In genomic region chr12:104219361-104219892, GRCh38 we compare ENCODE assay signal across 8 cellular contexts. TPM values are rescaled to one million over a fixed set of nuclear protein-coding genes. Genes with fewer than 3 reads are reported as not detected.
DNase-seq lines count a peak whose midpoint lies in the region; ATAC-seq and TF ChIP-seq lines count a peak whose summit lies in the region.

No MANE protein-coding gene starts in this region.

- H3K9me3 Mint-ChIP-seq in activated CD4-positive, alpha-beta T cell treated with anti-CD3 and anti-CD28 coated beads, Interleukin-2, amount 10 ng/mL, durations not matched to agents 24 days and 14 days: peaks cover 3% of the 10 kb centered on the region

- TF ChIP-seq POLR2A in ovary (IDR thresholded peaks at IDR 0.05): peak; percentile 29

- H3K27ac ChIP-seq in RWPE1: peak overlapping the region; percentile 92
- peak overlapping the region in 1 of 2 donors; percentile 72 for H3K27ac ChIP-seq in ovary

- peaks cover 8% of the 10 kb centered on the region for H3K27me3 Mint-ChIP-seq in activated CD4-positive, alpha-beta T cell treated with anti-CD3 and anti-CD28 coated beads, Interleukin-2, amount 10 ng/mL, durations not matched to agents 24 days and 14 days

- H3K4me3 Mint-ChIP-seq in activated CD4-positive, alpha-beta T cell treated with anti-CD3 and anti-CD28 coated beads, Interleukin-2, amount 10 ng/mL, durations not matched to agents 24 days and 14 days: peak overlapping the region; percentile 58

- H3K27me3 ChIP-seq in ovary: no peaks in the 10 kb centered on the region

- no peak for ATAC-seq in GM18867 (IDR thresholded peaks at IDR 0.05; ENCODE audit: unreplicated experiment)

- CTCF ChIA-PET in RWPE1 (lab: Yijun Ruan, JAX): interaction anchor here (0.6 to 0.8 kb wide), 3 partner anchors 14 to 109 kb away, joined by 4 read pairs; partner anchors contain the start of gene EID3

- H3K36me3 Mint-ChIP-seq in activated CD4-positive, alpha-beta T cell treated with anti-CD3 and anti-CD28 coated beads, Interleukin-2, amount 10 ng/mL, durations not matched to agents 24 days and 14 days (ENCODE audit: low read depth): peaks cover 2% of the 10 kb centered on the region

- DNase-seq in activated CD4-positive, alpha-beta T cell treated with anti-CD3 and anti-CD28 coated beads, Interleukin-2, amount 10 ng/mL, durations not matched to agents 24 days and 14 days: no peak
- DNase-seq in activated CD4-positive, alpha-beta T cell treated with anti-CD3 and anti-CD28 coated beads for 1 hour: no peak
- peak; percentile 81 for DNase-seq in RWPE1 (ENCODE audit: low spot score)
- DNase-seq in epidermal melanocyte (ENCODE audit: insufficient read length, low spot score): peak; percentile 40
- DNase-seq in ovary: peak in 1 of 5 donors; percentile 39
- no peak for DNase-seq in NOMO-1 treated with DMSO at 0.1 percent for 48 hours (lab: John Stamatoyannopoulos, UW; ENCODE audit: unreplicated experiment)
- no peak for DNase-seq in effector CD4-positive, alpha-beta T cell

- POLR2A ChIA-PET in RWPE1 (lab: Yijun Ruan, JAX; ENCODE audit: low non-redundant PET): interaction anchor here (1.8 kb wide), 1 partner anchor 68 kb away, joined by 11 read pairs; no protein-coding TSS in a partner anchor

- TF ChIP-seq CTCF in RWPE1 (conservative IDR thresholded peaks at IDR 0.05; ENCODE audit: low read depth) (no peak), ovary (IDR thresholded peaks at IDR 0.05) (no peak)

- peaks cover 7% of the 10 kb centered on the region for H3K4me1 ChIP-seq in ovary (ENCODE audit: insufficient read depth)

- TF ChIP-seq EP300 in ovary (IDR thresholded peaks at IDR 0.05): peak; percentile 67

- H3K9me3 ChIP-seq in ovary: no peaks in the 10 kb centered on the region

- 1 to 12% (median 2%) methylated on average over 4 of the region's 4 CpGs for WGBS in ovary, 3 donors

- no peaks in the 10 kb centered on the region for H3K36me3 ChIP-seq in ovary

- H3K27ac Mint-ChIP-seq in activated CD4-positive, alpha-beta T cell treated with anti-CD3 and anti-CD28 coated beads, Interleukin-2, amount 10 ng/mL, durations not matched to agents 24 days and 14 days: peak overlapping the region; percentile 66

- H3K4me1 Mint-ChIP-seq in activated CD4-positive, alpha-beta T cell treated with anti-CD3 and anti-CD28 coated beads, Interleukin-2, amount 10 ng/mL, durations not matched to agents 24 days and 14 days: peaks cover 38% of the 10 kb centered on the region

- no peak overlapping the region for H3K4me3 ChIP-seq in ovary

- intact Hi-C loops in activated CD4-positive, alpha-beta T cell treated with anti-CD3 and anti-CD28 coated beads, Interleukin-2, amount 10 ng/mL, durations not matched to agents 24 days and 14 days (cut with micrococcal nuclease): loop anchor here (5.0 kb wide), 1 partner anchor 82 kb away; the partner anchor contains the start of gene NFYB
- intact Hi-C loops in ovary (cut with DNase I): loop anchor here in 3 of 4 donors (5.0 kb wide), 2 partner anchors 68 to 83 kb away; partner anchors contain the start of gene EID3 (in 1 of the 3)

RNA-seq across cellular contexts. Expression of gene TXNRD1, which starts 3.8 kb away (rescaled TPM):
- total RNA-seq in activated CD4-positive, alpha-beta T cell treated with anti-CD3 and anti-CD28 coated beads, Interleukin-2, amount 10 ng/mL, durations not matched to agents 24 days and 14 days: 99.6 and 99.7 TPM in 2 replicates
- 100 to 1,000 TPM in 2 of 7 donors, 10 to 100 TPM in 5; 70.5 to 157 (median 77.4) TPM for total RNA-seq in ovary
- polyA plus RNA-seq in ovary: 10 to 100 TPM; 45.0 to 86.9 TPM

Comparison
In these comparisons a context has a peak if more than half of its experiments do, and no peak if none do; other contexts are left out.
1. DNase-seq: peak in RWPE1 (single experiment) and epidermal melanocyte (single experiment); none in activated CD4-positive, alpha-beta T cell treated with anti-CD3 and anti-CD28 coated beads, Interleukin-2, amount 10 ng/mL, durations not matched to agents 24 days and 14 days (single experiment), activated CD4-positive, alpha-beta T cell treated with anti-CD3 and anti-CD28 coated beads for 1 hour (single experiment), NOMO-1 treated with DMSO at 0.1 percent for 48 hours (single experiment) and effector CD4-positive, alpha-beta T cell (single experiment).